ENCODE assay signal across 30 cellular contexts in the genomic region with DNA sequence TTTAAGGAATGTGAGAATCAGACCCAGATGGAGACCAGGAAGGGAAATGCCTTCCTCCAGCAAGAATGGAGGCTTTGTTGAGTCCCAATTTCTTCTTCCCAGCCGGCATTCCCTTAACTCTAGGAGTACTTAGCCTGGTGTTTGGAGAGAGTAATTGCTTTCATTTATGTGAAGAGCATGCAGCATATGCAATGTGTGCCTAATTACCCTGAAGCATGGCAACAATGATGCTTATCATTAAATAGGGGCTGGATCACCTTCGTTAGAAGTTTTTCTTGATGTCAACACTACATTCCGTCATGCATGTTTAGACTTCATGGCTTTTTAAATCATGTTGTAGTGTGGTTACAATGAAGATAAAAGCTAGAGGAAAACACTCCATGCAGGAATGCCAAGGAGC.
"Had no signal": no experiment of that assay in that cellular context is flagged by ENCODE, and none has a peak within 500 bp of the region (broad histone marks: within the 10 kb centered on the region; RNA-seq: fewer than 3 reads in every experiment).

No MANE protein-coding gene starts in this region.

- H3K27me3 Mint-ChIP-seq: dendritic cell treated with granulocyte-macrophage colony-stimulating factor and Interleukin-4, amounts not matched to agents 40 ng/mL and 50 ng/mL, for 4 days had no signal

- H3K36me3 ChIP-seq: brain microvascular endothelial cell, gastrocnemius medialis, WERI-Rb-1 had no signal

- H3K4me3 Mint-ChIP-seq: activated B cell treated with CpG ODN at 0.5 μM for 24 hours; activated CD8-positive, alpha-beta T cell treated with anti-CD3 and anti-CD28 coated beads for 36 hours; activated naive CD4-positive, alpha-beta T cell treated with anti-CD3 and anti-CD28 coated beads, Interleukin-2, amount 10 ng/mL, durations not matched to agents 7 days and 5 days; activated naive CD8-positive, alpha-beta T cell; activated T-cell treated with anti-CD3 and anti-CD28 coated beads, Interleukin-2, amount 50 U/mL, for 4 hours; activated T-helper 17 cell treated with anti-CD3 and anti-CD28 coated beads, Interleukin-2, amount 50 U/mL, for 72 hours; central memory CD8-positive, alpha-beta T cell; dendritic cell treated with granulocyte-macrophage colony-stimulating factor and Interleukin-4, amounts not matched to agents 40 ng/mL and 50 ng/mL, for 4 days; endodermal cell; T-helper 17 cell; T-helper 2 cell treated with Interferon-gamma antibody and Interleukin-4, amounts not matched to agents 5 μg/mL and 100 μg/mL, for 36 hours had no signal

- H3K9me3 ChIP-seq: gastrocnemius medialis had no signal

- H3K27me3 ChIP-seq: brain microvascular endothelial cell, gastrocnemius medialis had no signal

- H3K27ac Mint-ChIP-seq: activated B cell treated with CpG ODN at 0.5 μM for 24 hours; activated CD8-positive, alpha-beta T cell treated with anti-CD3 and anti-CD28 coated beads for 36 hours; activated naive CD4-positive, alpha-beta T cell treated with anti-CD3 and anti-CD28 coated beads, Interleukin-2, amount 10 ng/mL, durations not matched to agents 7 days and 5 days; activated naive CD8-positive, alpha-beta T cell; activated T-helper 17 cell treated with anti-CD3 and anti-CD28 coated beads, Interleukin-2, amount 50 U/mL, for 72 hours; dendritic cell treated with granulocyte-macrophage colony-stimulating factor and Interleukin-4, amounts not matched to agents 40 ng/mL and 50 ng/mL, for 4 days; endodermal cell; T-helper 17 cell; T-helper 2 cell treated with Interferon-gamma antibody and Interleukin-4, amounts not matched to agents 5 μg/mL and 100 μg/mL, for 36 hours had no signal

- ATAC-seq: activated CD4-positive, CD25-positive, alpha-beta regulatory T cell treated with anti-CD3 and anti-CD28 coated beads, Interleukin-2, amount 50 U/mL, for 24 hours; activated CD8-positive, alpha-beta T cell treated with anti-CD3 and anti-CD28 coated beads for 36 hours; activated T-cell treated with anti-CD3 and anti-CD28 coated beads, Interleukin-2, amount 50 U/mL, for 4 hours; activated T-helper 17 cell treated with anti-CD3 and anti-CD28 coated beads, Interleukin-2, amount 50 U/mL, for 72 hours; esophagus mucosa; gastrocnemius medialis; T-helper 17 cell had no signal

- H3K4me1 Mint-ChIP-seq: activated B cell treated with CpG ODN at 0.5 μM for 24 hours; activated naive CD4-positive, alpha-beta T cell treated with anti-CD3 and anti-CD28 coated beads, Interleukin-2, amount 10 ng/mL, durations not matched to agents 7 days and 5 days; activated T-helper 17 cell treated with anti-CD3 and anti-CD28 coated beads, Interleukin-2, amount 50 U/mL, for 72 hours; central memory CD8-positive, alpha-beta T cell; T-helper 17 cell had no signal

- H3K4me3 ChIP-seq: coronary artery, dorsolateral prefrontal cortex, gastrocnemius medialis had no signal

- DNase-seq: activated B cell treated with CpG ODN at 0.5 μM for 24 hours; activated CD4-positive, alpha-beta T cell treated with anti-CD3 and anti-CD28 coated beads for 48 hours; activated CD4-positive, alpha-beta T cell treated with anti-CD3 and anti-CD28 coated beads, Interleukin-2, amount 50 U/mL, for 1 hour; activated CD4-positive, alpha-beta T cell treated with anti-CD3 and anti-CD28 coated beads, Interleukin-2, amount 50 U/mL, for 48 hours; activated CD8-positive, alpha-beta memory T cell treated with anti-CD3 and anti-CD28 coated beads for 24 hours; activated CD8-positive, alpha-beta T cell treated with anti-CD3 and anti-CD28 coated beads for 36 hours; activated effector memory CD4-positive, alpha-beta T cell treated with anti-CD3 and anti-CD28 coated beads, Interleukin-2, amount 50 U/mL, for 16 hours; activated naive CD4-positive, alpha-beta T cell treated with anti-CD3 and anti-CD28 coated beads, Interleukin-2, amount 10 ng/mL, durations not matched to agents 7 days and 5 days; activated T-cell treated with anti-CD3 and anti-CD28 coated beads, Interleukin-2, amount 50 U/mL, for 4 hours; amniotic stem cell; anterior cingulate cortex; brain microvascular endothelial cell; dorsolateral prefrontal cortex; effector memory CD4-positive, alpha-beta T cell; endodermal cell; foreskin fibroblast; gastrocnemius medialis; glutamatergic neuron; T-helper 1 cell; T-helper 17 cell; T1000; WERI-Rb-1 had no signal

- H3K27ac ChIP-seq: brain microvascular endothelial cell, coronary artery, dorsolateral prefrontal cortex, gastrocnemius medialis, WERI-Rb-1 had no signal

- H3K36me3 Mint-ChIP-seq: activated naive CD4-positive, alpha-beta T cell treated with anti-CD3 and anti-CD28 coated beads, Interleukin-2, amount 10 ng/mL, durations not matched to agents 7 days and 5 days; activated naive CD8-positive, alpha-beta T cell had no signal

- H3K9me3 Mint-ChIP-seq: activated CD8-positive, alpha-beta T cell treated with anti-CD3 and anti-CD28 coated beads for 36 hours; activated naive CD4-positive, alpha-beta T cell treated with anti-CD3 and anti-CD28 coated beads, Interleukin-2, amount 10 ng/mL, durations not matched to agents 7 days and 5 days; activated T-cell treated with anti-CD3 and anti-CD28 coated beads, Interleukin-2, amount 50 U/mL, for 4 hours; dendritic cell treated with granulocyte-macrophage colony-stimulating factor and Interleukin-4, amounts not matched to agents 40 ng/mL and 50 ng/mL, for 4 days; endodermal cell; T-helper 2 cell treated with Interferon-gamma antibody and Interleukin-4, amounts not matched to agents 5 μg/mL and 100 μg/mL, for 36 hours had no signal

- H3K4me1 ChIP-seq: gastrocnemius medialis had no signal
